15 cellular contexts compared by ENCODE assay signal in genomic region chr11:44737222-44737621, GRCh38. TPM values are rescaled to one million over a fixed set of nuclear protein-coding genes. Genes with fewer than 3 reads are reported as not detected.
"Had no signal": no experiment of that assay in that cellular context is flagged by ENCODE, and none has a peak within 500 bp of the region (broad histone marks: within the 10 kb centered on the region; RNA-seq: fewer than 3 reads in every experiment).

No MANE protein-coding gene starts in this region.

- ATAC-seq: left colon; mucosa of descending colon; naive thymus-derived CD8-positive, alpha-beta T cell had no signal

- H3K4me1 ChIP-seq: vagina had no signal

- H3K4me3 Mint-ChIP-seq: endodermal cell had no signal

- H3K27ac Mint-ChIP-seq: activated naive CD4-positive, alpha-beta T cell treated with anti-CD3 and anti-CD28 coated beads, Interleukin-2, amount 50 U/mL, for 72 hours; endodermal cell had no signal

- H3K27ac ChIP-seq: ovary, tibial artery, vagina, WERI-Rb-1 had no signal

- DNase-seq: activated CD4-positive, alpha-beta T cell treated with anti-CD3 and anti-CD28 coated beads for 4 hours; activated T-cell treated with anti-CD3 and anti-CD28 coated beads for 4 hours; dermis blood vessel endothelial cell; endodermal cell; head of caudate nucleus; left colon; mammary epithelial cell; mucosa of descending colon; naive thymus-derived CD8-positive, alpha-beta T cell; ovary; stimulated activated CD4-positive, alpha-beta T cell treated with anti-CD3 and anti-CD28 coated beads, Interleukin-4, amount 100 ng/mL, for 4 hours; tibial artery; WERI-Rb-1 had no signal

- H3K27me3 ChIP-seq: ovary, tibial artery, vagina had no signal

- H3K9me3 ChIP-seq: mucosa of descending colon, ovary, tibial artery, vagina had no signal

- H3K4me3 ChIP-seq: mucosa of descending colon, ovary, tibial artery, vagina had no signal

- H3K9me3 Mint-ChIP-seq: activated naive CD4-positive, alpha-beta T cell treated with anti-CD3 and anti-CD28 coated beads, Interleukin-2, amount 50 U/mL, for 72 hours; endodermal cell; naive thymus-derived CD8-positive, alpha-beta T cell had no signal

- H3K36me3 Mint-ChIP-seq: activated naive CD4-positive, alpha-beta T cell treated with anti-CD3 and anti-CD28 coated beads, Interleukin-2, amount 50 U/mL, for 72 hours had no signal

- H3K36me3 ChIP-seq: ovary, tibial artery, vagina, WERI-Rb-1 had no signal

RNA-seq across cellular contexts. Expression of gene TSPAN18, which starts 10.5 kb away (rescaled TPM):
- total RNA-seq: mammary epithelial cell had no signal
